In genomic region chr9:130331061-130331460, GRCh38 we compare ENCODE assay signal across 15 cellular contexts.
"Had no signal": no experiment of that assay in that cellular context is flagged by ENCODE, and none has a peak within 500 bp of the region (broad histone marks: within the 10 kb centered on the region; RNA-seq: fewer than 3 reads in every experiment).

No MANE protein-coding gene starts in this region.

- H2AFZ ChIP-seq: parathyroid adenoma had no signal

- H3K36me3 ChIP-seq: neutrophil had no signal

- FAIRE-seq: astrocyte had no signal

- H3K27ac ChIP-seq: neutrophil, parathyroid adenoma had no signal

- ATAC-seq: activated CD4-positive, alpha-beta T cell treated with anti-CD3 and anti-CD28 coated beads for 36 hours; natural killer cell; stimulated activated naive CD8-positive, alpha-beta T cell treated with anti-CD3 and anti-CD28 coated beads, Interleukin-15, amount 100 ng/mL, for 72 hours had no signal

- DNase-seq: activated CD4-positive, alpha-beta memory T cell treated with anti-CD3 and anti-CD28 coated beads, Interleukin-2, amount 10 ng/mL, durations not matched to agents 7 days and 5 days; activated CD4-positive, alpha-beta T cell treated with anti-CD3 and anti-CD28 coated beads for 36 hours; activated naive CD4-positive, alpha-beta T cell treated with anti-CD3 and anti-CD28 coated beads, Interleukin-2, amount 50 U/mL, for 16 hours; activated T-cell treated with anti-CD3 and anti-CD28 coated beads, Interleukin-2, amount 50 U/mL, for 24 hours; endodermal cell; erythroblast; glutamatergic neuron; midbrain; natural killer cell; SHP77 treated with DMSO at 0.1 percent for 48 hours; stimulated activated naive CD8-positive, alpha-beta T cell treated with anti-CD3 and anti-CD28 coated beads, Interleukin-15, amount 100 ng/mL, for 72 hours had no signal

- H3K79me2 ChIP-seq: parathyroid adenoma had no signal

- H3K9me3 ChIP-seq: neutrophil had no signal

- H3K4me3 ChIP-seq: lung had no signal

- H3K4me1 ChIP-seq: parathyroid adenoma had no signal

- H3K9ac ChIP-seq: parathyroid adenoma had no signal
